ENCODE assay signal across 9 cellular contexts in genomic region chr9:136943291-136944093, GRCh38. TPM values are rescaled to one million over a fixed set of nuclear protein-coding genes. Genes with fewer than 3 reads are reported as not detected.
DNase-seq lines count a peak whose midpoint lies in the region; ATAC-seq and TF ChIP-seq lines count a peak whose summit lies in the region.
"Had no signal": no experiment of that assay in that cellular context is flagged by ENCODE, and none has a peak within 500 bp of the region (broad histone marks: within the 10 kb centered on the region; RNA-seq: fewer than 3 reads in every experiment).

No MANE protein-coding gene starts in this region.

- no peaks in the 10 kb centered on the region for H3K27me3 ChIP-seq in neural progenitor cell

- no peaks in the 10 kb centered on the region for H3K36me3 ChIP-seq in neural progenitor cell

- H4K20me1 ChIP-seq in neural progenitor cell (ENCODE audit: low read depth), result peaks cover 25% of the 10 kb centered on the region

- no peaks in the 10 kb centered on the region for H3K9me3 ChIP-seq in neural progenitor cell (ENCODE audit: low read depth)

- TF ChIP-seq CTCF in AG10803 (conservative IDR thresholded peaks at IDR 0.05; ENCODE audit: low read length) (no peak), VCaP (conservative IDR thresholded peaks at IDR 0.05) (no peak), neural progenitor cell (IDR thresholded peaks at IDR 0.05) (no peak)

- no peaks in the 10 kb centered on the region for H3K4me1 ChIP-seq in neural progenitor cell

- peaks cover 7% of the 10 kb centered on the region for H3K36me3 Mint-ChIP-seq in neural progenitor cell

- H3K27ac ChIP-seq in VCaP (peak overlapping the region; percentile 97), neural progenitor cell (no peak overlapping the region)

- no peak overlapping the region for H3K27ac Mint-ChIP-seq in neural progenitor cell

- H3K4me3 Mint-ChIP-seq in neural progenitor cell, result peak overlapping the region; percentile 85

- H3F3A ChIP-seq in neural progenitor cell (ENCODE audit: low read depth), result peaks cover 12% of the 10 kb centered on the region

- H2AFZ ChIP-seq in neural progenitor cell (replicated peaks), result peak overlapping the region; percentile 57

- H3K9me3 Mint-ChIP-seq in neural progenitor cell, result no peaks in the 10 kb centered on the region

- peak overlapping the region; percentile 85 for H3K9ac ChIP-seq in neural progenitor cell

- DNase-seq in AG10803 (ENCODE audit: low read depth), result no peak
- DNase-seq in erythroblast (lab: John Stamatoyannopoulos, UW), result peak; percentile 74 to 82
- DNase-seq in neural progenitor cell (ENCODE audit: low spot score), result peak; percentile 67
- no peak for DNase-seq in activated gamma-delta T cell (lab: John Stamatoyannopoulos, UW)
- no peak for DNase-seq in GM03348 (ENCODE audit: low spot score)

- H3K4me3 ChIP-seq in AG10803 (ENCODE audit: low read length), result peak overlapping the region; percentile 77
- H3K4me3 ChIP-seq in neural progenitor cell, result peak overlapping the region; percentile 99

- H3K4me2 ChIP-seq in neural progenitor cell, result peak overlapping the region; percentile 100

- H3K27me3 Mint-ChIP-seq in neural progenitor cell (ENCODE audit: insufficient read depth, low read depth), result peaks cover 10% of the 10 kb centered on the region

- TF ChIP-seq POLR2A in erythroblast (IDR thresholded peaks at IDR 0.05; ENCODE audit: low read length), result no peak

- peaks cover 10% of the 10 kb centered on the region for H3K79me2 ChIP-seq in neural progenitor cell (ENCODE audit: low read depth)

- H3K4me1 Mint-ChIP-seq in neural progenitor cell, result peaks cover 5% of the 10 kb centered on the region

- ATAC-seq in GM18867 (IDR thresholded peaks at IDR 0.05; ENCODE audit: unreplicated experiment) (peak; percentile 12), HG03196 (IDR thresholded peaks at IDR 0.05; ENCODE audit: unreplicated experiment) (peak; percentile 8)

RNA-seq across cellular contexts. Expression of gene FBXW5, which starts 1.0 kb away (rescaled TPM):
- total RNA-seq in neural progenitor cell (ENCODE audit: low replicate concordance), result 21.5 and 85.1 TPM in 2 replicates

RNA-seq across cellular contexts. Expression of gene C8G, which starts 1.6 kb away (rescaled TPM):
- total RNA-seq in neural progenitor cell (ENCODE audit: low replicate concordance), result not detected in 2 replicates
- total RNA-seq: RPMI7951 had no signal

RNA-seq across cellular contexts. Expression of gene LCN12, which starts 8.6 kb away (rescaled TPM):
- total RNA-seq in neural progenitor cell (ENCODE audit: low replicate concordance), result 0.19 TPM in 1 of 2 replicates, not detected in the other
- total RNA-seq: RPMI7951 had no signal

RNA-seq across cellular contexts. Expression of gene PTGDS, which starts 33.8 kb away (rescaled TPM):
- not detected in 2 replicates for total RNA-seq in neural progenitor cell (ENCODE audit: low replicate concordance)

RNA-seq across cellular contexts. Expression of gene LCNL1, which starts 39.3 kb away (rescaled TPM):
- 0.09 TPM in 1 of 2 replicates, not detected in the other for total RNA-seq in neural progenitor cell (ENCODE audit: low replicate concordance)
- total RNA-seq: RPMI7951 had no signal

Comparison
In these comparisons a context has a peak if more than half of its experiments do, and no peak if none do; other contexts are left out.
1. DNase-seq: peak in erythroblast (2 of 2) and neural progenitor cell (single experiment); none in AG10803 (single experiment), activated gamma-delta T cell (single experiment) and GM03348 (single experiment).